Comparison of ENCODE assay signal across 8 cellular contexts in the genomic region with DNA sequence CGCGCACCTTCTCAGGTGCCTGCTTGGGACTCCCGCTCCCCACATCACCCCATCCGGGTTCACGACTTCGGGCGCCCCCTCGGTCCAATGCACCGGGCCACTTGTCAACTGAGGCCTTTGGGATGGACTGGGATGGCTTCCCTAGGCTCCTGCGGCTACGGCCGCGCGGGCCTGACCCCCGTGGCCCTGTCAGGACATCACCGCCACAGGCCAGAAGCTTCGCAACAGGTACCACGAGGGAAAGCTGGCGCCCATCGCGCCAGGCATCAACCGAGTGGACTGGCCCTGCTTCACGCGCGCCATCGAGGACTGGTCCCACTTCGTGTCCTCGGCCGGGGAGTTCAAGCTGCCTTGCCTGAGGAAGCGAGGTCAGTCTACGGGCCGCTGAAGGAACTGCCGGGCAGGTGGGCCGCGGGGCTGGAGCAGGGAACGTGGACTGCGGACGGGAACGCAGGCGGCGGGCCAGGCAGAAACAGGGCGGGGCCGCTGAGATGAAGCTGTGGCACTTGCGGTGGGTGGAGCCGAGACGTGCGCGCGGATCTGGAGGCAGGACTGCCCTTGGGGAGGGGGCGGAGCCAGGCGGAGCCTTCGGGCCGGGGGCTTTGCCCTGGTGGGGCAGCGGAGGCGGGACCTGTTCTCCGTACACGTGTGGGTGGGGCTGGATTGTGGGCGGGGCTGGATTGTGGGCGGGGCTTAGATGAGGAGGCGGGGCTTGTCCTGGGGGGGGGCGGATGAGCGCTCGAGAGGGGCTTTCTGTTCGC. TPM values are rescaled to one million over a fixed set of nuclear protein-coding genes. Genes with fewer than 3 reads are reported as not detected.
DNase-seq lines count a peak whose midpoint lies in the region; ATAC-seq and TF ChIP-seq lines count a peak whose summit lies in the region.

No MANE protein-coding gene starts in this region.

- peak overlapping the region; percentile 70 for H3K4me3 ChIP-seq in left ventricle myocardium inferior
- peak overlapping the region; percentile 66 for H3K4me3 ChIP-seq in psoas muscle
- H3K4me3 ChIP-seq in urinary bladder (ENCODE audit: low read depth, low read length): peak overlapping the region; percentile 49

- no peaks in the 10 kb centered on the region for H3K27me3 ChIP-seq in left ventricle myocardium inferior (ENCODE audit: low read depth)
- H3K27me3 ChIP-seq in psoas muscle (ENCODE audit: insufficient read depth in 3 of 3, low read length in 2 of 3): peaks cover 0 to 16% (median 2%) of the 10 kb centered on the region in 3 donors

- peaks cover 9% of the 10 kb centered on the region for H3K27me3 Mint-ChIP-seq in activated naive CD8-positive, alpha-beta T cell treated with anti-CD3 and anti-CD28 coated beads, Interleukin-2, amount 10 ng/mL, durations not matched to agents 7 days and 5 days

- peak overlapping the region; percentile 94 for H3K4me3 Mint-ChIP-seq in activated naive CD8-positive, alpha-beta T cell treated with anti-CD3 and anti-CD28 coated beads, Interleukin-2, amount 10 ng/mL, durations not matched to agents 7 days and 5 days

- TF ChIP-seq CTCF in left ventricle myocardium inferior (IDR thresholded peaks at IDR 0.05; ENCODE audit: borderline replicate concordance) (no peak), psoas muscle (IDR thresholded peaks at IDR 0.05) (no peak)

- peak; percentile 90 for DNase-seq in EL
- DNase-seq in activated naive CD8-positive, alpha-beta T cell treated with anti-CD3 and anti-CD28 coated beads, Interleukin-2, amount 10 ng/mL, durations not matched to agents 7 days and 5 days: peak; percentile 91
- peak; percentile 84 for DNase-seq in left ventricle myocardium inferior
- DNase-seq in psoas muscle: peak; percentile 82 to 87
- DNase-seq in NCI-H510A (lab: John Stamatoyannopoulos, UW): no peak

- H3K27ac Mint-ChIP-seq in activated naive CD8-positive, alpha-beta T cell treated with anti-CD3 and anti-CD28 coated beads, Interleukin-2, amount 10 ng/mL, durations not matched to agents 7 days and 5 days: peak overlapping the region; percentile 82

- H3K36me3 ChIP-seq in left ventricle myocardium inferior: no peaks in the 10 kb centered on the region
- no peaks in the 10 kb centered on the region for H3K36me3 ChIP-seq in psoas muscle (ENCODE audit: insufficient read depth in 1 of 2, low read depth in 1 of 2)
- no peaks in the 10 kb centered on the region for H3K36me3 ChIP-seq in urinary bladder (ENCODE audit: insufficient read depth)

- H3K9me3 Mint-ChIP-seq in activated naive CD8-positive, alpha-beta T cell treated with anti-CD3 and anti-CD28 coated beads, Interleukin-2, amount 10 ng/mL, durations not matched to agents 7 days and 5 days: no peaks in the 10 kb centered on the region

- ATAC-seq in HG02759 (IDR thresholded peaks at IDR 0.05; ENCODE audit: unreplicated experiment): peak; percentile 92
- peak; percentile 82 for ATAC-seq in SK-N-SH treated with all-trans-retinoic acid at 6 μM for 48 hours
- ATAC-seq in activated naive CD8-positive, alpha-beta T cell treated with anti-CD3 and anti-CD28 coated beads, Interleukin-2, amount 10 ng/mL, durations not matched to agents 7 days and 5 days (ENCODE audit: low read depth): peak; percentile 97
- peak; percentile 79 to 94 (median 92) for ATAC-seq in psoas muscle

- H3K27ac ChIP-seq in left ventricle myocardium inferior (replicated peaks): no peak overlapping the region
- no peak overlapping the region for H3K27ac ChIP-seq in psoas muscle
- peak overlapping the region; percentile 24 for H3K27ac ChIP-seq in urinary bladder (ENCODE audit: low read depth)

- intact Hi-C loops in left ventricle myocardium inferior (cut with micrococcal nuclease): no loop called here
- intact Hi-C loops in psoas muscle (cut with DNase I): no loop called here

- H3K4me1 Mint-ChIP-seq in activated naive CD8-positive, alpha-beta T cell treated with anti-CD3 and anti-CD28 coated beads, Interleukin-2, amount 10 ng/mL, durations not matched to agents 7 days and 5 days: peaks cover 2% of the 10 kb centered on the region

- no peaks in the 10 kb centered on the region for H3K36me3 Mint-ChIP-seq in activated naive CD8-positive, alpha-beta T cell treated with anti-CD3 and anti-CD28 coated beads, Interleukin-2, amount 10 ng/mL, durations not matched to agents 7 days and 5 days

- POLR2A ChIA-PET in activated naive CD8-positive, alpha-beta T cell treated with anti-CD3 and anti-CD28 coated beads, Interleukin-2, amount 10 ng/mL, durations not matched to agents 7 days and 5 days (lab: Charles Lee): interaction anchor here (0.6 kb wide), 1 partner anchor 16 kb away, joined by 3 read pairs; the partner anchor contains the start of gene USB1

- H3K9me3 ChIP-seq in left ventricle myocardium inferior (replicated peaks): no peaks in the 10 kb centered on the region
- H3K9me3 ChIP-seq in psoas muscle: no peaks in the 10 kb centered on the region

- H3K4me1 ChIP-seq in left ventricle myocardium inferior: peaks cover 25% of the 10 kb centered on the region
- H3K4me1 ChIP-seq in psoas muscle: no peaks in the 10 kb centered on the region
- H3K4me1 ChIP-seq in urinary bladder (ENCODE audit: insufficient read depth): no peaks in the 10 kb centered on the region

- WGBS in psoas muscle, 3 donors: 9 to 11% (median 10%) methylated on average over 56 to 64 of the region's 64 CpGs
- 9% methylated on average over 64 of the region's 64 CpGs for WGBS in urinary bladder

TF ChIP-seq in SK-N-SH treated with all-trans-retinoic acid at 6 μM for 48 hours, 23 proteins besides CTCF, POLR2A, EP300 and RAD21:
- TF ChIP-seq TCF4 (CRISPR knock-in tag; IDR thresholded peaks at IDR 0.05; ENCODE audit: borderline replicate concordance) (no peak), BACH2 (CRISPR knock-in tag; IDR thresholded peaks at IDR 0.05; ENCODE audit: borderline replicate concordance) (no peak)

RNA-seq across cellular contexts. Expression of gene CNGB1, which starts 13.7 kb away (rescaled TPM):
- not detected for total RNA-seq in activated naive CD8-positive, alpha-beta T cell treated with anti-CD3 and anti-CD28 coated beads, Interleukin-2, amount 10 ng/mL, durations not matched to agents 7 days and 5 days
- total RNA-seq in left ventricle myocardium inferior (not detected), psoas muscle (not detected), urinary bladder (0.16 TPM)
- polyA plus RNA-seq in psoas muscle (not detected), urinary bladder (not detected)

RNA-seq across cellular contexts. Expression of gene ZNF319, which starts 15.8 kb away (rescaled TPM):
- total RNA-seq in activated naive CD8-positive, alpha-beta T cell treated with anti-CD3 and anti-CD28 coated beads, Interleukin-2, amount 10 ng/mL, durations not matched to agents 7 days and 5 days: 10 to 100 TPM; 21.5 to 21.8 TPM
- total RNA-seq in left ventricle myocardium inferior: 10.0 TPM
- 1 to 10 TPM; 5.3 to 8.8 (median 7.9) TPM for total RNA-seq in psoas muscle
- 1 to 10 TPM; 2.0 to 6.6 (median 3.4) TPM for polyA plus RNA-seq in psoas muscle
- 3.8 TPM for total RNA-seq in urinary bladder
- polyA plus RNA-seq in urinary bladder: 11.4 TPM

RNA-seq across cellular contexts. Expression of gene USB1, which starts 16.6 kb away (rescaled TPM):
- 10 to 100 TPM; 47.4 to 53.9 TPM for total RNA-seq in activated naive CD8-positive, alpha-beta T cell treated with anti-CD3 and anti-CD28 coated beads, Interleukin-2, amount 10 ng/mL, durations not matched to agents 7 days and 5 days
- total RNA-seq in left ventricle myocardium inferior (35.2 TPM), psoas muscle (10 to 100 TPM; 10.1 to 26.0 (median 17.8) TPM), urinary bladder (7.6 TPM)
- polyA plus RNA-seq in psoas muscle (10 to 100 TPM; 17.0 to 30.7 (median 28.3) TPM), urinary bladder (55.3 TPM)

RNA-seq across cellular contexts. Expression of gene MMP15, which starts 40.9 kb away (rescaled TPM):
- under 1 TPM; 0.61 to 0.62 TPM for total RNA-seq in activated naive CD8-positive, alpha-beta T cell treated with anti-CD3 and anti-CD28 coated beads, Interleukin-2, amount 10 ng/mL, durations not matched to agents 7 days and 5 days
- total RNA-seq in left ventricle myocardium inferior: 64.1 TPM
- total RNA-seq in psoas muscle: 1 to 10 TPM; 2.5 to 6.5 (median 4.4) TPM
- 1 to 10 TPM; 4.2 to 6.4 (median 5.9) TPM for polyA plus RNA-seq in psoas muscle
- total RNA-seq in urinary bladder: 10.6 TPM
- polyA plus RNA-seq in urinary bladder: 11.1 TPM
